In genomic region chr15:41530363-41530956, GRCh38 we compare ENCODE assay signal across 16 cellular contexts.
"Had no signal": no experiment of that assay in that cellular context is flagged by ENCODE, and none has a peak within 500 bp of the region (broad histone marks: within the 10 kb centered on the region; RNA-seq: fewer than 3 reads in every experiment).

No MANE protein-coding gene starts in this region.

- H3K4me1 ChIP-seq: colonic mucosa, gastroesophageal sphincter, stomach had no signal

- H3K27ac ChIP-seq: colonic mucosa, gastroesophageal sphincter, ovary, stomach, thoracic aorta had no signal

- H3K9me3 ChIP-seq: colonic mucosa, gastroesophageal sphincter, ovary, stomach, thoracic aorta had no signal

- H3K27me3 ChIP-seq: colonic mucosa, gastroesophageal sphincter, ovary, stomach had no signal

- H3K4me3 ChIP-seq: colonic mucosa, gastroesophageal sphincter, ovary, stomach, thoracic aorta had no signal

- ATAC-seq: gastroesophageal sphincter, left ventricle myocardium superior had no signal

- H3K27ac Mint-ChIP-seq: activated CD4-positive, alpha-beta memory T cell treated with anti-CD3 and anti-CD28 coated beads for 36 hours had no signal

- H3K4me1 Mint-ChIP-seq: neural crest cell had no signal

- DNase-seq: activated CD4-positive, alpha-beta memory T cell treated with anti-CD3 and anti-CD28 coated beads for 36 hours; activated CD4-positive, CD25-positive, alpha-beta regulatory T cell treated with anti-CD3 and anti-CD28 coated beads, Interleukin-2, amount 50 U/mL, for 72 hours; activated CD8-positive, alpha-beta memory T cell treated with anti-CD3 and anti-CD28 coated beads, Interleukin-2, amount 50 U/mL, for 4 hours; activated naive CD4-positive, alpha-beta T cell; caudate nucleus; colonic mucosa; effector memory CD4-positive, alpha-beta T cell; islet precursor cell; left ventricle myocardium superior; ovary; stimulated activated CD4-positive, alpha-beta T cell treated with anti-CD3 and anti-CD28 coated beads, Interleukin-12 subunit alpha, Interleukin-12 subunit beta, amount 100 ng/mL, for 4 hours; stimulated activated CD4-positive, alpha-beta T cell treated with anti-CD3 and anti-CD28 coated beads, Interleukin-2, amount 100 ng/mL, for 48 hours; stomach had no signal

- H3K36me3 ChIP-seq: colonic mucosa, ovary had no signal

- H3K27me3 Mint-ChIP-seq: activated CD4-positive, alpha-beta memory T cell treated with anti-CD3 and anti-CD28 coated beads for 36 hours had no signal

- H3K4me3 Mint-ChIP-seq: activated CD4-positive, alpha-beta memory T cell treated with anti-CD3 and anti-CD28 coated beads for 36 hours; neural crest cell had no signal

- H3K9me3 Mint-ChIP-seq: activated CD4-positive, alpha-beta memory T cell treated with anti-CD3 and anti-CD28 coated beads for 36 hours; neural crest cell had no signal
